Comparison of ENCODE assay signal across 2 cellular contexts in the genomic region with DNA sequence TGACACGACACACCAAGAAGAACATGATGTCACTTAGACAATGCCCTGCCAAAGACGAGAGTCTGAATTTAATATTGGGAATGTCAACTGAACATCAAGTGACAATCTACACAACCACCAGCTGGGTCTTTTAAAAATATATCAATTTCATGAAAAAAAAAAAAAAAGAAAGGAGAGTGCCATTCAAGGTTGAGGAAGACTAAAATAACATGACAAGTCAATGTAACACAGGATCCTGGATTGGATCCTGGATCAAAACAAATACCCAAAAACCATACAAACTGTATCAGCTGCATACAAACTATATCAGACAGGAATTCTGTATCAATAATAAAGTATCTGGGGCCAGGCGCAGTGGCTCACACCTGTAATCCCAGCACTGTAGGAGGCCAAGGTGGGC.
TF ChIP-seq lines count a peak whose summit lies in the region.

No MANE protein-coding gene starts in this region.

TF ChIP-seq in HepG2, 621 proteins besides CTCF, POLR2A, EP300 and RAD21:
- no peak for TF ChIP-seq DNMT3B (CRISPR knock-in tag; conservative IDR thresholded peaks at IDR 0.05)
- 0 out of 2 replicates have a peak, but pooled peaks have one; percentile 17 for TF ChIP-seq MNT (IDR thresholded peaks at IDR 0.05)

TF ChIP-seq in liver, 16 proteins besides CTCF, POLR2A, EP300 and RAD21:
- TF ChIP-seq YY1 (IDR thresholded peaks at IDR 0.05): no peak
TF ChIP-seq in liver: peak in this region for 0.
